8 cellular contexts compared by ENCODE assay signal in the genomic region with DNA sequence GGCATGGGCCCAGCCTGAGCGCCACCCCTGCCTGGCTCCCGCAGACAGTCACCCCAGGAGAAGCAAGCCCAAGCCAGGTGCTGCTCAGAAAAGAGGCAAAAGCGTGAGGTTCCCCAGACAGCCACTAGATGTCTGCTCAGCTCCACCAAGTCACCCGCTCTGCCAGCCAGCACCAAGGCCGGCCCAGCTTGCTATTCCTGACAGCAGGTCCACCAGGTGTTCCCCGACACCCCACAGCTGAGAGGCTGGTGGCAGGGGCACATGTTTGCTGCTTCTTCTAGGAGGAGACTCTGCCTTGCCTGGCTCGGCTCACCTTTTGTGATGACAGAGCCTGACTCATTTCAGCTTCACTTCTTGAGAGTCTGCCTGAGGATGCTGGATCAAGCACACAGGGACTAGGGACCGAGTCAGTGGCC.
A peak's percentile ranks its signal among the peaks of the same experiment; 100 is the strongest.
DNase-seq lines count a peak whose midpoint lies in the region; ATAC-seq and TF ChIP-seq lines count a peak whose summit lies in the region.

No MANE protein-coding gene starts in this region.

- no peak for TF ChIP-seq POLR2A in adrenal gland (IDR thresholded peaks at IDR 0.05)

- no peaks in the 10 kb centered on the region for H3K9me3 ChIP-seq in adrenal gland (replicated peaks in 1 of 3)

- ATAC-seq in GM19438 (IDR thresholded peaks at IDR 0.05; ENCODE audit: low read depth, unreplicated experiment) (peak; percentile 84), HG03558 (IDR thresholded peaks at IDR 0.05; ENCODE audit: extremely low read depth, unreplicated experiment) (peak; percentile 63), left ventricle myocardium superior (peak; percentile 86), HG03196 (IDR thresholded peaks at IDR 0.05; ENCODE audit: unreplicated experiment) (no peak)

- WGBS in adrenal gland, 4 donors: 37 to 60% (median 42%) methylated on average over 2 to 8 of the region's 8 CpGs; no CpG with 5 or more reads in 1 of the 4 donors

- H3K4me3 ChIP-seq in adrenal gland: no peak overlapping the region

- peak; percentile 53 to 86 (median 79) for TF ChIP-seq CTCF in adrenal gland (IDR thresholded peaks at IDR 0.05)

- H3K27ac ChIP-seq in adrenal gland: no peak overlapping the region

- no peaks in the 10 kb centered on the region for H3K27me3 ChIP-seq in adrenal gland

- no peaks in the 10 kb centered on the region for H3K4me1 ChIP-seq in adrenal gland (replicated peaks in 1 of 2)

- intact Hi-C loops in adrenal gland (cut with DNase I) (no loop called here), left ventricle myocardium superior (cut with micrococcal nuclease) (no loop called here)

- no peaks in the 10 kb centered on the region for H3K36me3 ChIP-seq in adrenal gland (replicated peaks in 1 of 2)

- peak; percentile 61 for DNase-seq in DMS153 (lab: John Stamatoyannopoulos, UW)
- DNase-seq in NCI-H82 (lab: John Stamatoyannopoulos, UW): peak; percentile 90
- peak; percentile 72 to 89 (median 78) for DNase-seq in adrenal gland
- DNase-seq in left ventricle myocardium superior: peak; percentile 73
- DNase-seq in retina: peak; percentile 84
